8 cellular contexts compared by ENCODE assay signal in genomic region chr22:23218867-23219251, GRCh38. TPM values are rescaled to one million over a fixed set of nuclear protein-coding genes. Genes with fewer than 3 reads are reported as not detected.
DNase-seq lines count a peak whose midpoint lies in the region; ATAC-seq and TF ChIP-seq lines count a peak whose summit lies in the region.

No MANE protein-coding gene starts in this region.

- peaks cover 0 to 1% (median 0%) of the 10 kb centered on the region in 7 donors for H3K9me3 Mint-ChIP-seq in CD4-positive, CD25-positive, alpha-beta regulatory T cell

- H2BK20ac ChIP-seq in IMR-90 (ENCODE audit: low read depth, low read length), result peak overlapping the region; percentile 80

- dilution Hi-C loops in IMR-90 (cut with HindIII; ENCODE audit: low sequenced_read_pairs, unreplicated experiment), result no loop called here

- in situ Hi-C loops in IMR-90 (cut with MboI; ENCODE audit: low sequenced_read_pairs), result no loop called here

- peak overlapping the region; percentile 59 for H3K4me2 ChIP-seq in IMR-90 (ENCODE audit: low read depth, low read length)

- peak overlapping the region; percentile 98 for H3K4ac ChIP-seq in IMR-90 (ENCODE audit: low read depth, low read length)

- peak overlapping the region; percentile 81 for H2AFZ ChIP-seq in IMR-90 (replicated peaks; ENCODE audit: low read length, poor library complexity)

- no peak for TF ChIP-seq RAD21 in IMR-90 (IDR thresholded peaks at IDR 0.05; ENCODE audit: low read length)

- H3K9me1 ChIP-seq in IMR-90 (ENCODE audit: insufficient read depth, low read length), result peaks cover 70% of the 10 kb centered on the region

- peak overlapping the region; percentile 32 for H3K4me3 ChIP-seq in CD4-positive, CD25-positive, alpha-beta regulatory T cell (ENCODE audit: low read depth, low read length)
- H3K4me3 ChIP-seq in IMR-90 (ENCODE audit: insufficient read depth, low read depth, low read length), result no peak overlapping the region
- H3K4me3 ChIP-seq in retinal pigment epithelial cell (ENCODE audit: low read length), result no peak overlapping the region
- H3K4me3 ChIP-seq in BE2C (ENCODE audit: low read depth, low read length), result no peak overlapping the region

- CTCF ChIA-PET in IMR-90 (lab: Yijun Ruan, JAX), result no interaction called here

- peak overlapping the region; percentile 83 for H2AK9ac ChIP-seq in IMR-90 (replicated peaks; ENCODE audit: low read depth, low read length, poor library complexity)

- H3K36me3 ChIP-seq in CD4-positive, CD25-positive, alpha-beta regulatory T cell (ENCODE audit: control insufficient read depth, insufficient read depth, low read length), result no peaks in the 10 kb centered on the region
- H3K36me3 ChIP-seq in IMR-90 (ENCODE audit: control insufficient read depth, insufficient read depth, low read length) (no peaks in the 10 kb centered on the region), BE2C (no peaks in the 10 kb centered on the region)

- intact Hi-C loops in IMR-90 (cut with micrococcal nuclease), result loop anchor here (5.0 kb wide), 1 partner anchor 37 kb away; the partner anchor contains the start of gene BCR

- peak overlapping the region; percentile 95 for H2BK120ac ChIP-seq in IMR-90 (ENCODE audit: low read depth, low read length)

- H3K27me3 Mint-ChIP-seq in CD4-positive, CD25-positive, alpha-beta regulatory T cell, result no peaks in the 10 kb centered on the region

- DNase-seq in CD4-positive, CD25-positive, alpha-beta regulatory T cell, result peak in 1 of 3 donors; percentile 23
- DNase-seq in IMR-90, result peak; percentile 62
- DNase-seq in SK-N-DZ (ENCODE audit: low spot score), result peak; percentile 37
- peak; percentile 77 for DNase-seq in glomerular visceral epithelial cell (ENCODE audit: extremely low spot score)
- DNase-seq in retinal pigment epithelial cell (ENCODE audit: low read depth), result peak; percentile 54
- no peak for DNase-seq in germinal center (ENCODE audit: low spot score)
- no peak for DNase-seq in NK-92 treated with Interleukin-12 subunit alpha and Interleukin-12 subunit beta, amount 100 ng/mL, for 24 hours (lab: John Stamatoyannopoulos, UW)
- no peak for DNase-seq in BE2C

- H2BK5ac ChIP-seq in IMR-90 (ENCODE audit: low read depth, low read length, poor library complexity, severe bottlenecking), result peak overlapping the region; percentile 70

- peaks cover 4% of the 10 kb centered on the region for H3K36me3 Mint-ChIP-seq in CD4-positive, CD25-positive, alpha-beta regulatory T cell

- peaks cover 52% of the 10 kb centered on the region for H4K20me1 ChIP-seq in IMR-90 (ENCODE audit: insufficient read depth, low read length)

- H2AK5ac ChIP-seq in IMR-90 (ENCODE audit: low read depth, low read length), result peak overlapping the region; percentile 97

- H3K9me3 ChIP-seq in CD4-positive, CD25-positive, alpha-beta regulatory T cell (ENCODE audit: control insufficient read depth in 2 of 2, low read length in 2 of 2), result no peaks in the 10 kb centered on the region
- H3K9me3 ChIP-seq in IMR-90 (ENCODE audit: control insufficient read depth, insufficient read depth, low read length) (no peaks in the 10 kb centered on the region), BE2C (no peaks in the 10 kb centered on the region)

- H3K14ac ChIP-seq in IMR-90 (replicated peaks; ENCODE audit: low read depth, low read length), result peak overlapping the region; percentile 91

- H3K79me1 ChIP-seq in IMR-90 (ENCODE audit: low read depth in 1 of 2, low read length in 2 of 2), result peaks cover 54 to 97% of the 10 kb centered on the region in 2 experiments

- peaks cover 20 to 97% (median 73%) of the 10 kb centered on the region in 4 donors for H3K4me1 Mint-ChIP-seq in CD4-positive, CD25-positive, alpha-beta regulatory T cell

- H3K23ac ChIP-seq in IMR-90 (ENCODE audit: low read depth, low read length), result peak overlapping the region; percentile 87

- TF ChIP-seq CTCF in IMR-90 (conservative IDR thresholded peaks at IDR 0.05; ENCODE audit: low read depth, low read length), result no peak
- no peak for TF ChIP-seq CTCF in retinal pigment epithelial cell (conservative IDR thresholded peaks at IDR 0.05; ENCODE audit: low read depth, low read length)
- TF ChIP-seq CTCF in BE2C (IDR thresholded peaks at IDR 0.05; ENCODE audit: low read depth, low read length), result no peak

- no peaks in the 10 kb centered on the region for H3K27me3 ChIP-seq in CD4-positive, CD25-positive, alpha-beta regulatory T cell (ENCODE audit: control insufficient read depth, insufficient read depth, low read length)
- H3K27me3 ChIP-seq in IMR-90 (ENCODE audit: control insufficient read depth, insufficient read depth, low read length), result no peaks in the 10 kb centered on the region
- no peaks in the 10 kb centered on the region for H3K27me3 ChIP-seq in BE2C

- no peak overlapping the region for H4K5ac ChIP-seq in IMR-90 (ENCODE audit: low read depth, low read length)

- H3K27ac Mint-ChIP-seq in CD4-positive, CD25-positive, alpha-beta regulatory T cell, result peak overlapping the region in 2 of 3 donors; percentile 88 to 93

- no peak for TF ChIP-seq POLR2A in IMR-90 (IDR thresholded peaks at IDR 0.05; ENCODE audit: low read depth, low read length)

- ATAC-seq in CD4-positive, CD25-positive, alpha-beta regulatory T cell (ENCODE audit: low read depth in 2 of 2), result no peak
- ATAC-seq in IMR-90 (ENCODE audit: low read depth), result peak; percentile 83

- H3K27ac ChIP-seq in CD4-positive, CD25-positive, alpha-beta regulatory T cell (ENCODE audit: insufficient read depth, low read length, poor library complexity, severe bottlenecking), result peak overlapping the region; percentile 56
- peak overlapping the region; percentile 66; the same call in 1 of the 2 replicates for H3K27ac ChIP-seq in IMR-90 (ENCODE audit: insufficient read depth, low read length)

- H2BK15ac ChIP-seq in IMR-90 (ENCODE audit: low read depth, low read length), result peak overlapping the region; percentile 97; the same call in 2 of the 3 replicates

- POLR2A ChIA-PET in IMR-90 (lab: Charles Lee; ENCODE audit: unreplicated experiment), result no interaction called here

- no TSS peak for BruUV-seq in IMR-90 (replicated peaks; lab: Mats Ljungman, UMichigan)

- peak overlapping the region; percentile 96; the same call in 1 of the 2 replicates for H4K91ac ChIP-seq in IMR-90 (ENCODE audit: insufficient read depth, low read depth, low read length)

- H3K9ac ChIP-seq in IMR-90 (ENCODE audit: low read depth, low read length), result no peak overlapping the region

- H3K4me3 Mint-ChIP-seq in CD4-positive, CD25-positive, alpha-beta regulatory T cell, result peak overlapping the region; percentile 13 to 92 (median 86)

- WGBS in IMR-90 (ENCODE audit: extremely low coverage in 2 of 2, insufficient read length in 1 of 2), 2 experiments, result 0% methylated on average over 1 of the region's 11 CpGs; no CpG with 5 or more reads in 1 of the 2 experiments

- H3K18ac ChIP-seq in IMR-90 (ENCODE audit: low read depth, low read length), result no peak overlapping the region

- peaks cover 68% of the 10 kb centered on the region for H3K4me1 ChIP-seq in CD4-positive, CD25-positive, alpha-beta regulatory T cell (ENCODE audit: control insufficient read depth, insufficient read depth, low read length, poor library complexity, severe bottlenecking)
- H3K4me1 ChIP-seq in IMR-90 (ENCODE audit: control insufficient read depth, insufficient read depth, low read length), result peaks cover 44% of the 10 kb centered on the region
- H3K4me1 ChIP-seq in BE2C, result peaks cover 29% of the 10 kb centered on the region

- H3K56ac ChIP-seq in IMR-90 (ENCODE audit: extremely low read depth, insufficient read depth, low read length), result no peak overlapping the region; the same call in 1 of the 2 replicates

- peak overlapping the region; percentile 63 to 85; a peak in 2 of 4 replicates for H4K8ac ChIP-seq in IMR-90 (ENCODE audit: low read depth in 2 of 2, low read length in 2 of 2)

TF ChIP-seq in IMR-90, 13 proteins besides CTCF, POLR2A, EP300 and RAD21:
- peak; percentile 18; the same call in 1 of the 2 replicates for TF ChIP-seq BHLHE40 (IDR thresholded peaks at IDR 0.05; ENCODE audit: low read depth, low read length)
- no peak for TF ChIP-seq MAFK (IDR thresholded peaks at IDR 0.05; ENCODE audit: low read depth, low read length)
- no peak for TF ChIP-seq SMC3 (IDR thresholded peaks at IDR 0.05; ENCODE audit: low read depth, low read length)
- TF ChIP-seq MAZ (IDR thresholded peaks at IDR 0.05; ENCODE audit: borderline replicate concordance, low read depth, low read length), result peak; percentile 47; the same call in 1 of the 2 replicates

RNA-seq across cellular contexts. Expression of gene BCR, which starts 38.5 kb away (rescaled TPM):
- total RNA-seq in CD4-positive, CD25-positive, alpha-beta regulatory T cell, result 66.3 TPM
- 1 to 10 TPM; 2.6 to 7.1 (median 2.8) TPM for polyA plus RNA-seq in CD4-positive, CD25-positive, alpha-beta regulatory T cell
- 28.9 and 30.8 TPM in 2 replicates for total RNA-seq in IMR-90 (2012; rRNA removed)
- 43.0 and 44.6 TPM in 2 replicates for polyA plus RNA-seq in IMR-90 (2012; rRNA removed)
- polyA plus RNA-seq in IMR-90 (2012; cell fraction: cytosol; rRNA removed), result 30.9 and 40.0 TPM in 2 replicates
- 36.1 and 42.1 TPM in 2 replicates for polyA plus RNA-seq in IMR-90 (2012; cell fraction: nucleus; rRNA removed; ENCODE audit: low replicate concordance)
- polyA plus RNA-seq in SK-N-DZ (2014; cell fraction: cytosol; rRNA removed), result 28.3 and 44.3 TPM in 2 replicates
- polyA plus RNA-seq in SK-N-DZ (2014; cell fraction: nucleus; rRNA removed), result 31.4 and 49.4 TPM in 2 replicates
- polyA plus RNA-seq in BE2C (2012; ENCODE audit: insufficient read depth, insufficient read length, low read depth), result 59.1 TPM

Comparison
In these comparisons a context has a peak if more than half of its experiments do, and no peak if none do; other contexts are left out.
1. DNase-seq: peak in IMR-90 (single experiment), SK-N-DZ (single experiment), glomerular visceral epithelial cell (single experiment) and retinal pigment epithelial cell (single experiment); none in germinal center (single experiment), NK-92 treated with Interleukin-12 subunit alpha and Interleukin-12 subunit beta, amount 100 ng/mL, for 24 hours (single experiment) and BE2C (single experiment).